8 cellular contexts compared by ENCODE assay signal in the genomic region with DNA sequence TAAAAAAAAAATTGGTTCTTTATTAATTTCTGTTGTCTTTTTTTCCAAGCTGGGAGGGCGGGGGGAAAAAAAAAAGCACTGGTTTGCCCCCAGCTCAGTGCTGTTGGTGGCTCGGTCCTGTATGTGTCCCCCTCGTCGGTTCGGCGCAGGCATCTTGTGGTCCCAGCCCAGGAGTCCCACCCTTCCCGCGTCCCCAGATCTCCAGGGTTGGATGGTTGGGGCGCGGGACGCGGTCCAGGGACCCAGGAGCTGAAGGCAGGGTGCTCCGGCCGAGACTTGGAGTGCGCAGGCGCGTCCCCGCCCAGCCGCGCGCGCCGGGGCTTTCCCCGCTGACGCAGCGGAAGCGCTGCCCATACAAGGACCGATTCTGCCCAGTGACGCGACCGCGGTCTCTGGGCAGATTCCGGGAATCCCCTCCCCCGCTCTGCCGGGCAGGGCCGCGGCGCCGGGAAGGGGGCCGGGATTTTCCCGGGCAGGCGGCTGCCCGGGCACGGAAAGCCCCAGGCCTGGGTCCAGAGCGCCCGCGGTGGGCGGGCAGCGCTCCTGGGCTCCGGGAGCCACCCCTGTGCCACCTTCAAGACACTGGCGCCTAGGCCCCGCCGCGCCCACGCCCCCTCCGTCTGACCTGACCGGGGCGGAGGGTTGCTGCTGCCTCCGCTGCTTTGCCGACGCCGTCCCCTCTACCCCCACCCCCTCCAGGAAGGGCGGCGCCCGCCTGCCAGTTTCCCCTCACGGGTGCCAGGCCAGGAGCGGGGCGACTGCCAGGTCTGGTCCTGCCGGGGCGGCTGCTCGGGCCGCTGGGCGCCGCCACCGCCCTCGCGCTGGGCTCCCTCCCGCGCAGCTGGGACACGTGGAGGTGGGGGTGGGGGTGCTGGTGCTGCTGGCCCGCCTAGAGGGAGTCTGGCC. TPM values are rescaled to one million over a fixed set of nuclear protein-coding genes. Genes with fewer than 3 reads are reported as not detected.
A peak's percentile ranks its signal among the peaks of the same experiment; 100 is the strongest.
DNase-seq lines count a peak whose midpoint lies in the region; ATAC-seq, FAIRE-seq and TF ChIP-seq lines count a peak whose summit lies in the region.

No MANE protein-coding gene starts in this region.

- peak overlapping the region; percentile 81 for H3K27ac ChIP-seq in HepG2 (ENCODE audit: extremely low read length, insufficient read depth, low read length)

- TF ChIP-seq EP300 in HepG2 (IDR thresholded peaks at IDR 0.05; ENCODE audit: low read depth in 2 of 2, low read length in 2 of 2) = peak in 1 of 2 experiments; percentile 61; a peak in 3 of 4 replicates
- 0 out of 2 replicates have a peak, but pooled peaks have one; percentile 49 for TF ChIP-seq EP300 in HepG2 (CRISPR knock-in tag; IDR thresholded peaks at IDR 0.05; ENCODE audit: borderline replicate concordance)

- ATAC-seq in HG03354 (IDR thresholded peaks at IDR 0.05; ENCODE audit: poor library complexity, severe bottlenecking, unreplicated experiment) = peak; percentile 34
- peak; percentile 39 for ATAC-seq in HepG2

- TF ChIP-seq RAD21 in HepG2 (CRISPR knock-in tag; IDR thresholded peaks at IDR 0.05) = peak; percentile 50; the same call in 1 of the 2 replicates

- H3K27me3 ChIP-seq in HepG2 (ENCODE audit: control insufficient read depth in 1 of 2, insufficient read depth in 2 of 2, low read length in 2 of 2) = no peaks in the 10 kb centered on the region

- no TSS peak for BruUV-seq in HepG2 (replicated peaks; lab: Mats Ljungman, UMichigan)

- no peaks in the 10 kb centered on the region for H3K9me3 ChIP-seq in HepG2 (ENCODE audit: low read length)

- peak overlapping the region; percentile 89 for H3K9ac ChIP-seq in HepG2 (ENCODE audit: insufficient read depth, low read depth, low read length)

- DNase-seq in NK-92 treated with Interleukin-12 subunit alpha and Interleukin-12 subunit beta, amount 100 ng/mL, for 24 hours (lab: John Stamatoyannopoulos, UW) = peak; percentile 95
- DNase-seq in NK-92 (lab: John Stamatoyannopoulos, UW; ENCODE audit: unreplicated experiment) (no peak), NCI-H510A treated with DMSO at 0.1 percent for 48 hours (lab: John Stamatoyannopoulos, UW) (peak; percentile 92), dedifferentiated amniotic fluid mesenchymal stem cell (ENCODE audit: extremely low spot score) (peak; percentile 89), HepG2 (ENCODE audit: low spot score) (peak; percentile 86)
- peak; percentile 86 to 89 for DNase-seq in activated CD4-positive, alpha-beta T cell treated with anti-CD3 and anti-CD28 coated beads, Interleukin-2, amount 50 U/mL, for 24 hours (ENCODE audit: low read depth in 1 of 2, low spot score in 1 of 2)
- DNase-seq in stimulated activated CD4-positive, alpha-beta T cell treated with anti-CD3 and anti-CD28 coated beads, Interleukin-2, amount 100 ng/mL, for 48 hours = peak; percentile 91 to 93

- peak overlapping the region; percentile 77 to 87 (median 78) for H3K4me3 ChIP-seq in HepG2 (replicated peaks in 1 of 3; ENCODE audit: insufficient read depth in 1 of 3, low read depth in 2 of 3, low read length in 3 of 3)

- peak overlapping the region; percentile 99 for H3K4me2 ChIP-seq in HepG2 (ENCODE audit: low read depth, low read length)

- 1% methylated on average over 9 of the region's 81 CpGs for WGBS in HepG2 (ENCODE audit: low lambda C conversion rate)

- H3K4me1 ChIP-seq in HepG2 (ENCODE audit: insufficient read depth, low read length) = peaks cover 42% of the 10 kb centered on the region

- peak; percentile 47 to 65; a peak in 3 of 4 replicates for TF ChIP-seq POLR2A in HepG2 (IDR thresholded peaks at IDR 0.05; ENCODE audit: insufficient read depth in 1 of 2, low read depth in 2 of 2, low read length in 2 of 2)

- peak; percentile 15; the same call in 1 of the 2 replicates for TF ChIP-seq CTCF in HepG2 (CRISPR knock-in tag; IDR thresholded peaks at IDR 0.05)

- CTCF ChIA-PET in HepG2 (lab: Yijun Ruan, JAX; ENCODE audit: low intra/inter-chr PET ratio, low total read pairs) = interaction anchor here (1.0 to 3.7 kb wide), 4 partner anchors 15 to 36 kb away, joined by 3 to 54 read pairs (median 4); a partner anchor contains a TSS

- H3K79me2 ChIP-seq in HepG2 (ENCODE audit: insufficient read depth, low read length) = peaks cover 8% of the 10 kb centered on the region

- peak; percentile 71 for FAIRE-seq in HepG2 (lab: Jason Lieb, UNC)

- in situ Hi-C loops in HepG2 (cut with HindIII; ENCODE audit: extremely low pct_ligation_motif_present, low pct_unique_long_range_greater_than_20kb) = no loop called here

- no peak overlapping the region for H2AFZ ChIP-seq in HepG2 (ENCODE audit: low read length)

- intact Hi-C loops in HepG2 (cut with micrococcal nuclease; ENCODE audit: unreplicated experiment) = no loop called here

- POLR2A ChIA-PET in HepG2 (lab: Yijun Ruan, JAX) = interaction anchor here (1.0 to 3.9 kb wide), 13 partner anchors 8 to 124 kb away, joined by 3 to 124 read pairs (median 15); a partner anchor contains a TSS

- 0 out of 5 replicates have a peak, but pooled peaks cover 0 to 1% of the 10 kb centered on the region in 2 experiments for H3K36me3 ChIP-seq in HepG2 (replicated peaks in 1 of 2; ENCODE audit: control insufficient read depth in 1 of 2, insufficient read depth in 2 of 2, low read length in 2 of 2)

- H4K20me1 ChIP-seq in HepG2 (ENCODE audit: insufficient read depth, low read length) = no peaks in the 10 kb centered on the region

RNA-seq across cellular contexts. Expression of a gene that starts 2.3 kb away (rescaled TPM):
- 4.9 and 7.7 TPM in 2 replicates for total RNA-seq in HepG2 (2016; rRNA removed; fragmentation: Illumina TruSeq; extraction: Trizol)
- 3.3 and 3.8 TPM in 2 replicates for total RNA-seq in HepG2 (2016; cell fraction: cytosol; rRNA removed; fragmentation: Illumina TruSeq; extraction: Trizol; ENCODE audit: low read depth)
- 3.8 and 7.5 TPM in 2 replicates for total RNA-seq in HepG2 (2016; cell fraction: insoluble cytoplasmic fraction; rRNA removed; fragmentation: Illumina TruSeq; extraction: Trizol)
- 6.6 TPM in 2 replicates for total RNA-seq in HepG2 (2016; cell fraction: membrane; rRNA removed; fragmentation: Illumina TruSeq; extraction: Trizol)
- total RNA-seq in HepG2 (2016; cell fraction: nucleus; rRNA removed; fragmentation: Illumina TruSeq; extraction: Trizol) = 7.2 and 8.6 TPM in 2 replicates
- 8.2 and 15.9 TPM in 2 replicates for polyA plus RNA-seq in HepG2 (2011; rRNA removed)
- polyA plus RNA-seq in HepG2 (2011; cell fraction: cytosol; rRNA removed) = 10.9 and 15.9 TPM in 2 replicates
- 19.5 and 30.3 TPM in 2 replicates for polyA plus RNA-seq in HepG2 (2011; cell fraction: nucleus; rRNA removed)
- polyA plus RNA-seq in HepG2 (2012) = 2.5 and 5.8 TPM in 2 replicates
- polyA plus RNA-seq in HepG2 (2016; cell fraction: cytosol; fragmentation: Illumina TruSeq; extraction: Trizol; ENCODE audit: low read depth) = 2.6 and 2.8 TPM in 2 replicates
- 5.6 and 7.1 TPM in 2 replicates for polyA plus RNA-seq in HepG2 (2016; cell fraction: insoluble cytoplasmic fraction; fragmentation: Illumina TruSeq; extraction: Trizol; ENCODE audit: low read depth)
- polyA plus RNA-seq in HepG2 (2016; cell fraction: membrane; fragmentation: Illumina TruSeq; extraction: Trizol; ENCODE audit: low read depth) = 3.6 and 3.7 TPM in 2 replicates
- 15.5 and 16.4 TPM in 2 replicates for polyA plus RNA-seq in HepG2 (2016; cell fraction: nucleus; fragmentation: Illumina TruSeq; extraction: Trizol; ENCODE audit: insufficient read depth, low read depth)
- 17.5 and 34.8 TPM in 2 replicates for polyA minus RNA-seq in HepG2 (2011; rRNA and poly(A)+ RNA removed; ENCODE audit: low replicate concordance)
- 14.3 and 14.8 TPM in 2 replicates for polyA minus RNA-seq in HepG2 (2011; cell fraction: cytosol; rRNA and poly(A)+ RNA removed)
- polyA minus RNA-seq in HepG2 (2011; cell fraction: nucleus; rRNA and poly(A)+ RNA removed) = 7.0 and 8.7 TPM in 2 replicates

RNA-seq across cellular contexts. Expression of a gene that starts 8.1 kb away (rescaled TPM):
- 381 and 425 TPM in 2 replicates for total RNA-seq in HepG2 (2016; rRNA removed; fragmentation: Illumina TruSeq; extraction: Trizol)
- 76.3 and 78.7 TPM in 2 replicates for total RNA-seq in HepG2 (2016; cell fraction: cytosol; rRNA removed; fragmentation: Illumina TruSeq; extraction: Trizol; ENCODE audit: low read depth)
- total RNA-seq in HepG2 (2016; cell fraction: insoluble cytoplasmic fraction; rRNA removed; fragmentation: Illumina TruSeq; extraction: Trizol) = 372 and 392 TPM in 2 replicates
- total RNA-seq in HepG2 (2016; cell fraction: membrane; rRNA removed; fragmentation: Illumina TruSeq; extraction: Trizol) = 80.0 and 92.1 TPM in 2 replicates
- total RNA-seq in HepG2 (2016; cell fraction: nucleus; rRNA removed; fragmentation: Illumina TruSeq; extraction: Trizol) = 155 and 156 TPM in 2 replicates
- 218 and 238 TPM in 2 replicates for polyA plus RNA-seq in HepG2 (2011; rRNA removed)
- 353 and 456 TPM in 2 replicates for polyA plus RNA-seq in HepG2 (2011; cell fraction: cytosol; rRNA removed)
- 218 and 223 TPM in 2 replicates for polyA plus RNA-seq in HepG2 (2011; cell fraction: nucleus; rRNA removed)
- polyA plus RNA-seq in HepG2 (2012) = 295 and 301 TPM in 2 replicates
- polyA plus RNA-seq in HepG2 (2016; cell fraction: cytosol; fragmentation: Illumina TruSeq; extraction: Trizol; ENCODE audit: low read depth) = 101 and 108 TPM in 2 replicates
- polyA plus RNA-seq in HepG2 (2016; cell fraction: insoluble cytoplasmic fraction; fragmentation: Illumina TruSeq; extraction: Trizol; ENCODE audit: low read depth) = 447 and 526 TPM in 2 replicates
- 92.7 and 94.2 TPM in 2 replicates for polyA plus RNA-seq in HepG2 (2016; cell fraction: membrane; fragmentation: Illumina TruSeq; extraction: Trizol; ENCODE audit: low read depth)
- polyA plus RNA-seq in HepG2 (2016; cell fraction: nucleus; fragmentation: Illumina TruSeq; extraction: Trizol; ENCODE audit: insufficient read depth, low read depth) = 277 and 282 TPM in 2 replicates
- 319 and 512 TPM in 2 replicates for polyA minus RNA-seq in HepG2 (2011; rRNA and poly(A)+ RNA removed; ENCODE audit: low replicate concordance)
- polyA minus RNA-seq in HepG2 (2011; cell fraction: cytosol; rRNA and poly(A)+ RNA removed) = 147 and 189 TPM in 2 replicates
- 44.4 and 48.2 TPM in 2 replicates for polyA minus RNA-seq in HepG2 (2011; cell fraction: nucleus; rRNA and poly(A)+ RNA removed)

RNA-seq across cellular contexts. Expression of a gene that starts 8.3 kb away (rescaled TPM):
- total RNA-seq in HepG2 (2016; rRNA removed; fragmentation: Illumina TruSeq; extraction: Trizol) = 14.9 and 23.5 TPM in 2 replicates
- total RNA-seq in HepG2 (2016; cell fraction: cytosol; rRNA removed; fragmentation: Illumina TruSeq; extraction: Trizol; ENCODE audit: low read depth) = not detected in 2 replicates
- total RNA-seq in HepG2 (2016; cell fraction: insoluble cytoplasmic fraction; rRNA removed; fragmentation: Illumina TruSeq; extraction: Trizol) = 11.9 and 20.6 TPM in 2 replicates
- 2.6 and 4.1 TPM in 2 replicates for total RNA-seq in HepG2 (2016; cell fraction: membrane; rRNA removed; fragmentation: Illumina TruSeq; extraction: Trizol)
- total RNA-seq in HepG2 (2016; cell fraction: nucleus; rRNA removed; fragmentation: Illumina TruSeq; extraction: Trizol) = 1.9 and 3.1 TPM in 2 replicates
- 4.8 and 5.2 TPM in 2 replicates for polyA plus RNA-seq in HepG2 (2011; rRNA removed)
- 1.3 TPM in 1 of 2 replicates, not detected in the other for polyA plus RNA-seq in HepG2 (2011; cell fraction: cytosol; rRNA removed)
- polyA plus RNA-seq in HepG2 (2011; cell fraction: nucleus; rRNA removed) = not detected in 2 replicates
- polyA plus RNA-seq in HepG2 (2012) = 2.7 and 6.2 TPM in 2 replicates
- polyA plus RNA-seq in HepG2 (2016; cell fraction: cytosol; fragmentation: Illumina TruSeq; extraction: Trizol; ENCODE audit: low read depth) = 2.4 and 2.9 TPM in 2 replicates
- polyA plus RNA-seq in HepG2 (2016; cell fraction: insoluble cytoplasmic fraction; fragmentation: Illumina TruSeq; extraction: Trizol; ENCODE audit: low read depth) = 29.9 and 31.8 TPM in 2 replicates
- polyA plus RNA-seq in HepG2 (2016; cell fraction: membrane; fragmentation: Illumina TruSeq; extraction: Trizol; ENCODE audit: low read depth) = 4.8 and 5.8 TPM in 2 replicates
- polyA plus RNA-seq in HepG2 (2016; cell fraction: nucleus; fragmentation: Illumina TruSeq; extraction: Trizol; ENCODE audit: insufficient read depth, low read depth) = 4.4 and 8.0 TPM in 2 replicates
- polyA minus RNA-seq in HepG2 (2011; rRNA and poly(A)+ RNA removed; ENCODE audit: low replicate concordance) = 1.1 and 55.0 TPM in 2 replicates
- not detected in 2 replicates for polyA minus RNA-seq in HepG2 (2011; cell fraction: cytosol; rRNA and poly(A)+ RNA removed)
- polyA minus RNA-seq in HepG2 (2011; cell fraction: nucleus; rRNA and poly(A)+ RNA removed) = not detected in 2 replicates

RNA-seq across cellular contexts. Expression of a gene that starts 12.8 kb away (rescaled TPM):
- total RNA-seq in HepG2 (2016; rRNA removed; fragmentation: Illumina TruSeq; extraction: Trizol) = 35.8 and 44.0 TPM in 2 replicates
- 9.6 and 10.1 TPM in 2 replicates for total RNA-seq in HepG2 (2016; cell fraction: cytosol; rRNA removed; fragmentation: Illumina TruSeq; extraction: Trizol; ENCODE audit: low read depth)
- 42.1 and 45.3 TPM in 2 replicates for total RNA-seq in HepG2 (2016; cell fraction: insoluble cytoplasmic fraction; rRNA removed; fragmentation: Illumina TruSeq; extraction: Trizol)
- total RNA-seq in HepG2 (2016; cell fraction: membrane; rRNA removed; fragmentation: Illumina TruSeq; extraction: Trizol) = 6.9 and 12.1 TPM in 2 replicates
- total RNA-seq in HepG2 (2016; cell fraction: nucleus; rRNA removed; fragmentation: Illumina TruSeq; extraction: Trizol) = 16.9 and 20.6 TPM in 2 replicates
- 18.4 and 25.1 TPM in 2 replicates for polyA plus RNA-seq in HepG2 (2011; rRNA removed)
- polyA plus RNA-seq in HepG2 (2011; cell fraction: cytosol; rRNA removed) = 29.0 and 49.3 TPM in 2 replicates
- 16.5 and 17.7 TPM in 2 replicates for polyA plus RNA-seq in HepG2 (2011; cell fraction: nucleus; rRNA removed)
- 14.7 and 18.3 TPM in 2 replicates for polyA plus RNA-seq in HepG2 (2012)
- polyA plus RNA-seq in HepG2 (2016; cell fraction: cytosol; fragmentation: Illumina TruSeq; extraction: Trizol; ENCODE audit: low read depth) = 11.8 and 12.6 TPM in 2 replicates
- polyA plus RNA-seq in HepG2 (2016; cell fraction: insoluble cytoplasmic fraction; fragmentation: Illumina TruSeq; extraction: Trizol; ENCODE audit: low read depth) = 51.0 and 52.7 TPM in 2 replicates
- polyA plus RNA-seq in HepG2 (2016; cell fraction: membrane; fragmentation: Illumina TruSeq; extraction: Trizol; ENCODE audit: low read depth) = 9.0 and 9.3 TPM in 2 replicates
- polyA plus RNA-seq in HepG2 (2016; cell fraction: nucleus; fragmentation: Illumina TruSeq; extraction: Trizol; ENCODE audit: insufficient read depth, low read depth) = 31.7 and 33.2 TPM in 2 replicates
- polyA minus RNA-seq in HepG2 (2011; rRNA and poly(A)+ RNA removed; ENCODE audit: low replicate concordance) = 44.4 and 185 TPM in 2 replicates
- 18.6 and 30.1 TPM in 2 replicates for polyA minus RNA-seq in HepG2 (2011; cell fraction: cytosol; rRNA and poly(A)+ RNA removed)
- 8.7 and 11.3 TPM in 2 replicates for polyA minus RNA-seq in HepG2 (2011; cell fraction: nucleus; rRNA and poly(A)+ RNA removed)

RNA-seq across cellular contexts. Expression of a gene that starts 18.2 kb away (rescaled TPM):
- 7.3 and 12.9 TPM in 2 replicates for total RNA-seq in HepG2 (2016; rRNA removed; fragmentation: Illumina TruSeq; extraction: Trizol)
- 3.3 and 3.6 TPM in 2 replicates for total RNA-seq in HepG2 (2016; cell fraction: cytosol; rRNA removed; fragmentation: Illumina TruSeq; extraction: Trizol; ENCODE audit: low read depth)
- 6.4 and 13.9 TPM in 2 replicates for total RNA-seq in HepG2 (2016; cell fraction: insoluble cytoplasmic fraction; rRNA removed; fragmentation: Illumina TruSeq; extraction: Trizol)
- 2.8 and 3.5 TPM in 2 replicates for total RNA-seq in HepG2 (2016; cell fraction: membrane; rRNA removed; fragmentation: Illumina TruSeq; extraction: Trizol)
- 11.6 and 14.2 TPM in 2 replicates for total RNA-seq in HepG2 (2016; cell fraction: nucleus; rRNA removed; fragmentation: Illumina TruSeq; extraction: Trizol)
- polyA plus RNA-seq in HepG2 (2011; rRNA removed) = 9.2 and 11.1 TPM in 2 replicates
- polyA plus RNA-seq in HepG2 (2011; cell fraction: cytosol; rRNA removed) = 4.3 and 4.7 TPM in 2 replicates
- 77.7 and 77.9 TPM in 2 replicates for polyA plus RNA-seq in HepG2 (2011; cell fraction: nucleus; rRNA removed)
- 15.8 and 16.0 TPM in 2 replicates for polyA plus RNA-seq in HepG2 (2012)
- 0.83 and 0.93 TPM in 2 replicates for polyA plus RNA-seq in HepG2 (2016; cell fraction: cytosol; fragmentation: Illumina TruSeq; extraction: Trizol; ENCODE audit: low read depth)
- 5.4 and 6.8 TPM in 2 replicates for polyA plus RNA-seq in HepG2 (2016; cell fraction: insoluble cytoplasmic fraction; fragmentation: Illumina TruSeq; extraction: Trizol; ENCODE audit: low read depth)
- polyA plus RNA-seq in HepG2 (2016; cell fraction: membrane; fragmentation: Illumina TruSeq; extraction: Trizol; ENCODE audit: low read depth) = 1.6 and 1.7 TPM in 2 replicates
- polyA plus RNA-seq in HepG2 (2016; cell fraction: nucleus; fragmentation: Illumina TruSeq; extraction: Trizol; ENCODE audit: insufficient read depth, low read depth) = 55.0 and 69.3 TPM in 2 replicates
- polyA minus RNA-seq in HepG2 (2011; rRNA and poly(A)+ RNA removed; ENCODE audit: low replicate concordance) = 6.5 and 15.0 TPM in 2 replicates
- polyA minus RNA-seq in HepG2 (2011; cell fraction: cytosol; rRNA and poly(A)+ RNA removed) = 3.4 and 5.3 TPM in 2 replicates
- polyA minus RNA-seq in HepG2 (2011; cell fraction: nucleus; rRNA and poly(A)+ RNA removed) = 13.1 and 15.0 TPM in 2 replicates
